Comparison of ENCODE assay signal across 13 cellular contexts in genomic region chr5:124080256-124080655, GRCh38.
DNase-seq lines count a peak whose midpoint lies in the region; ATAC-seq and TF ChIP-seq lines count a peak whose summit lies in the region.
"Had no signal": no experiment of that assay in that cellular context is flagged by ENCODE, and none has a peak within 500 bp of the region (broad histone marks: within the 10 kb centered on the region; RNA-seq: fewer than 3 reads in every experiment).

No MANE protein-coding gene starts in this region.

- no peaks in the 10 kb centered on the region for H3K27me3 ChIP-seq in smooth muscle cell (ENCODE audit: low read depth)

- H3F3A ChIP-seq in smooth muscle cell (ENCODE audit: low read depth): no peaks in the 10 kb centered on the region

- H3K9ac ChIP-seq in smooth muscle cell (ENCODE audit: low read depth): no peak overlapping the region

- no peak for ATAC-seq in HG03442 (IDR thresholded peaks at IDR 0.05; ENCODE audit: unreplicated experiment)
- ATAC-seq in GM19452 (IDR thresholded peaks at IDR 0.05; ENCODE audit: unreplicated experiment): no peak
- ATAC-seq in HG02678 (IDR thresholded peaks at IDR 0.05; ENCODE audit: unreplicated experiment): no peak
- ATAC-seq: Panc1 had no signal

- no peak overlapping the region for H3K4me3 ChIP-seq in smooth muscle cell

- H3K27ac ChIP-seq in epithelial cell of prostate (peak overlapping the region; percentile 26), smooth muscle cell (ENCODE audit: low read depth) (no peak overlapping the region)

- peak overlapping the region; percentile 67 for H2AFZ ChIP-seq in smooth muscle cell (ENCODE audit: low read depth)

- no peaks in the 10 kb centered on the region for H3K4me1 ChIP-seq in smooth muscle cell (ENCODE audit: low read depth)

- DNase-seq in SIG-M5 treated with dmso at 0.1 percent for 504 hours (lab: John Stamatoyannopoulos, UW; ENCODE audit: unreplicated experiment) (peak; percentile 5), SIG-M5 (lab: John Stamatoyannopoulos, UW) (no peak), NCI-H69 (lab: John Stamatoyannopoulos, UW) (peak; percentile 17), epithelial cell of prostate (ENCODE audit: low read depth, low spot score) (peak; percentile 51), smooth muscle cell (lab: John Stamatoyannopoulos, UW; ENCODE audit: unreplicated experiment) (no peak)
- DNase-seq: C1 segment of cervical spinal cord, NCI-H1417 treated with DMSO at 0.1 percent for 48 hours, NCI-H2029, NCI-H524 had no signal

- H4K20me1 ChIP-seq in smooth muscle cell (ENCODE audit: low read depth): no peaks in the 10 kb centered on the region

- H3K36me3 ChIP-seq in smooth muscle cell (ENCODE audit: low read depth): no peaks in the 10 kb centered on the region

- TF ChIP-seq CTCF in smooth muscle cell (IDR thresholded peaks at IDR 0.05; ENCODE audit: borderline replicate concordance, insufficient read depth, poor library complexity, severe bottlenecking): no peak

- no peaks in the 10 kb centered on the region for H3K79me2 ChIP-seq in smooth muscle cell (ENCODE audit: low read depth)

- no peaks in the 10 kb centered on the region for H3K9me3 ChIP-seq in smooth muscle cell (replicated peaks; ENCODE audit: low read depth)

- peak overlapping the region; percentile 28 for H3K4me2 ChIP-seq in smooth muscle cell

Comparison
In these comparisons a context has a peak if more than half of its experiments do, and no peak if none do; other contexts are left out.
1. DNase-seq: peak in SIG-M5 treated with dmso at 0.1 percent for 504 hours (single experiment), NCI-H69 (single experiment) and epithelial cell of prostate (single experiment); none in SIG-M5 (single experiment) and smooth muscle cell (single experiment).